9 cellular contexts compared by ENCODE assay signal in the genomic region with DNA sequence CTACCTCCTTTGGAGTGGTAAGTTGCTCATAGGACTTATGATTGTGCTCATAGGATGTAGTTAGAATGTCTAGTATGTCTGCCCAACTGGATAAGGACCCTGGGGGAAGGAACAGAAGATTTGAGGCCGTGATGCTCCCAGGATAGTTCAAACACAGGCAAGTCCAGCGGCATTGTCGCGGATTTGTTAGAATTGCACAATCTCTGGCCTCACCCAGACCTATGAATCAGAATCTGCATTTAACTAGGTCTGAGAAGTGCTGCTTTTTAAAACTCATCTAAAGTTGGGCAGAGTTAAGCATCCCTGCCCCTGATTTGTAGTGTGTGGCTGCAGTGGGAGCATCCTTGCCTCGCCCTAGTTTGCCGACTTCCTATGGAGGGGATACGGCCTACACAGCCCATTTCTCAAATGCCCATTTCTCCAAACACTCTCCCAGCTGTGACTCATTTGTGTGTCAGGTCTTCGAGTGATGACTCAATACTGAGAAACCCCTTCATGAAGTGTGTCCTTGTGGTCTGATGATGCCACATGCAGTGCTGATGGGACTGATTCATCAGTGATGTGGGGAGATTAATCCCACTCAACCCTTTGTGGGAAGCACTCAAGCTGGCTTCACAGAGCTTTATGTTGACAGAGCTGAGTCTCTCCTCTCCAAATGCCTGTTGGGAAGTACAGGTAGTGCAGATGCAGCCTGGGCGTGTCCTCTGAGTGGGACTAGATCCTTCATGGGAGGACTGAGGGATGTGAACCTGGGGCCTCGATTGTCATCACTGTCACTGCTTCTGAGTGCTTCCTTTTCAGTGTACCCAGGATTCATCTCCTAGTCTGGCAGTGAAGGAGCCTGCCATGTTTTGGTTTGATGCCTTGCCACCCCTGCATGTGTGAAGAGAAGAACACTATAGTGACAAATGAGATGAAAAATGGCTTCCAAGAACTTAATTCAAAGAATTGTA. TPM values are rescaled to one million over a fixed set of nuclear protein-coding genes. Genes with fewer than 3 reads are reported as not detected.
DNase-seq lines count a peak whose midpoint lies in the region; ATAC-seq and TF ChIP-seq lines count a peak whose summit lies in the region.
"Had no signal": no experiment of that assay in that cellular context is flagged by ENCODE, and none has a peak within 500 bp of the region (broad histone marks: within the 10 kb centered on the region; RNA-seq: fewer than 3 reads in every experiment).

No MANE protein-coding gene starts in this region.

- peak in 3 of 4 experiments; percentile 35 to 51 (median 40) for ATAC-seq in T-cell (replicated peaks in 1 of 4)
- peak; percentile 98 for ATAC-seq in foreskin keratinocyte
- peak; percentile 41 to 72 for ATAC-seq in upper lobe of left lung (ENCODE audit: low FRiP score in 2 of 2)
- ATAC-seq in GM21717 (IDR thresholded peaks at IDR 0.05; ENCODE audit: unreplicated experiment) = no peak
- no peak for ATAC-seq in GM19467 (IDR thresholded peaks at IDR 0.05; ENCODE audit: unreplicated experiment)
- no peak for ATAC-seq in GM19455 (IDR thresholded peaks at IDR 0.05; ENCODE audit: unreplicated experiment)

- no TSS peak for BruUV-seq in MCF 10A (replicated peaks; lab: Mats Ljungman, UMichigan)

- H3K27ac Mint-ChIP-seq in MCF 10A (ENCODE audit: low read depth, unreplicated experiment) = peak overlapping the region; percentile 64
- H3K27ac Mint-ChIP-seq in T-cell = no peak overlapping the region

- no peaks in the 10 kb centered on the region for H3K27me3 Mint-ChIP-seq in MCF 10A (ENCODE audit: insufficient read depth, unreplicated experiment)
- peaks cover 6 to 13% of the 10 kb centered on the region in 2 donors for H3K27me3 Mint-ChIP-seq in T-cell

- H3K27me3 ChIP-seq in breast epithelium = no peaks in the 10 kb centered on the region
- no peaks in the 10 kb centered on the region for H3K27me3 ChIP-seq in foreskin keratinocyte
- no peaks in the 10 kb centered on the region for H3K27me3 ChIP-seq in upper lobe of left lung

- H3K36me3 Mint-ChIP-seq in MCF 10A (ENCODE audit: insufficient read depth, unreplicated experiment) (no peaks in the 10 kb centered on the region), T-cell (no peaks in the 10 kb centered on the region)

- H3K9me3 ChIP-seq in breast epithelium (no peaks in the 10 kb centered on the region), upper lobe of left lung (no peaks in the 10 kb centered on the region)

- H3K4me1 Mint-ChIP-seq in MCF 10A (ENCODE audit: insufficient read depth, unreplicated experiment) (peaks cover 20% of the 10 kb centered on the region), T-cell (peaks cover 6 to 14% (median 10%) of the 10 kb centered on the region in 3 donors)

- H3K36me3 ChIP-seq in breast epithelium = no peaks in the 10 kb centered on the region
- H3K36me3 ChIP-seq in upper lobe of left lung = no peaks in the 10 kb centered on the region

- TF ChIP-seq POLR2A in breast epithelium (IDR thresholded peaks at IDR 0.05) = no peak
- TF ChIP-seq POLR2A in upper lobe of left lung (IDR thresholded peaks at IDR 0.05) = no peak

- CTCF ChIA-PET in MCF 10A (lab: Yijun Ruan, JAX) (interaction anchor here (0.5 to 0.7 kb wide), 3 partner anchors 92 to 784 kb away, joined by 3 read pairs; no protein-coding TSS in a partner anchor), T-cell (lab: Charles Lee) (no interaction called here)

- intact Hi-C loops in MCF 10A (cut with micrococcal nuclease) = loop anchor here (1.0 to 2.0 kb wide), 2 partner anchors 80 to 200 kb away; partner anchors contain the start of gene PTGR3
- intact Hi-C loops in breast epithelium (cut with DNase I; ENCODE audit: low total_unique reads) = no loop called here

- POLR2A ChIA-PET in MCF 10A (lab: Yijun Ruan, JAX) (interaction anchor here (0.6 to 0.9 kb wide), 2 partner anchors 11 to 13 kb away, joined by 3 read pairs; no protein-coding TSS in a partner anchor), T-cell (lab: Charles Lee) (no interaction called here)

- H3K4me3 ChIP-seq in breast epithelium (no peak overlapping the region), upper lobe of left lung (no peak overlapping the region)

- peak; percentile 98 for DNase-seq in MCF 10A (ENCODE audit: unreplicated experiment)
- DNase-seq in breast epithelium (ENCODE audit: low spot score in 2 of 2) = no peak
- DNase-seq in T-cell = no peak
- peak; percentile 99 to 100 for DNase-seq in foreskin keratinocyte
- no peak for DNase-seq in upper lobe of left lung

- H3K4me1 ChIP-seq in breast epithelium (no peaks in the 10 kb centered on the region), foreskin keratinocyte (peaks cover 21% of the 10 kb centered on the region), upper lobe of left lung (no peaks in the 10 kb centered on the region)

- H3K9me3 Mint-ChIP-seq in MCF 10A (ENCODE audit: unreplicated experiment) = no peaks in the 10 kb centered on the region
- no peaks in the 10 kb centered on the region for H3K9me3 Mint-ChIP-seq in T-cell

- 85 to 86% methylated on average over 10 of the region's 10 CpGs for WGBS in upper lobe of left lung, 2 donors

- TF ChIP-seq EP300 in upper lobe of left lung (IDR thresholded peaks at IDR 0.05) = no peak

- H3K27ac ChIP-seq in breast epithelium (no peak overlapping the region), foreskin keratinocyte (peak overlapping the region; percentile 66), upper lobe of left lung (no peak overlapping the region)

- TF ChIP-seq CTCF in MCF 10A (IDR thresholded peaks at IDR 0.05; ENCODE audit: unreplicated experiment) (no peak), breast epithelium (IDR thresholded peaks at IDR 0.05) (no peak), foreskin keratinocyte (conservative IDR thresholded peaks at IDR 0.05) (peak; percentile 24), upper lobe of left lung (IDR thresholded peaks at IDR 0.05) (no peak)

- H3K4me3 Mint-ChIP-seq in MCF 10A (ENCODE audit: unreplicated experiment) = no peak overlapping the region
- H3K4me3 Mint-ChIP-seq in T-cell = no peak overlapping the region

RNA-seq across cellular contexts. Expression of gene SMIM21, which starts 18.7 kb away (rescaled TPM):
- total RNA-seq in MCF 10A (2022) (not detected in 2 replicates), breast epithelium (not detected), T-cell (not detected), foreskin keratinocyte (not detected in 2 replicates), upper lobe of left lung (not detected)
- polyA plus RNA-seq in foreskin keratinocyte = not detected in 2 replicates
- total RNA-seq: G401 had no signal

Comparison
In these comparisons a context has a peak if more than half of its experiments do, and no peak if none do; other contexts are left out.
1. DNase-seq: peak in MCF 10A (single experiment) and foreskin keratinocyte (2 of 2); none in breast epithelium (0 of 2), T-cell (0 of 34) and upper lobe of left lung (0 of 2).
2. ATAC-seq: peak in T-cell (3 of 4), foreskin keratinocyte (single experiment) and upper lobe of left lung (2 of 2); none in GM21717 (single experiment), GM19467 (single experiment) and GM19455 (single experiment).